In the genomic region with DNA sequence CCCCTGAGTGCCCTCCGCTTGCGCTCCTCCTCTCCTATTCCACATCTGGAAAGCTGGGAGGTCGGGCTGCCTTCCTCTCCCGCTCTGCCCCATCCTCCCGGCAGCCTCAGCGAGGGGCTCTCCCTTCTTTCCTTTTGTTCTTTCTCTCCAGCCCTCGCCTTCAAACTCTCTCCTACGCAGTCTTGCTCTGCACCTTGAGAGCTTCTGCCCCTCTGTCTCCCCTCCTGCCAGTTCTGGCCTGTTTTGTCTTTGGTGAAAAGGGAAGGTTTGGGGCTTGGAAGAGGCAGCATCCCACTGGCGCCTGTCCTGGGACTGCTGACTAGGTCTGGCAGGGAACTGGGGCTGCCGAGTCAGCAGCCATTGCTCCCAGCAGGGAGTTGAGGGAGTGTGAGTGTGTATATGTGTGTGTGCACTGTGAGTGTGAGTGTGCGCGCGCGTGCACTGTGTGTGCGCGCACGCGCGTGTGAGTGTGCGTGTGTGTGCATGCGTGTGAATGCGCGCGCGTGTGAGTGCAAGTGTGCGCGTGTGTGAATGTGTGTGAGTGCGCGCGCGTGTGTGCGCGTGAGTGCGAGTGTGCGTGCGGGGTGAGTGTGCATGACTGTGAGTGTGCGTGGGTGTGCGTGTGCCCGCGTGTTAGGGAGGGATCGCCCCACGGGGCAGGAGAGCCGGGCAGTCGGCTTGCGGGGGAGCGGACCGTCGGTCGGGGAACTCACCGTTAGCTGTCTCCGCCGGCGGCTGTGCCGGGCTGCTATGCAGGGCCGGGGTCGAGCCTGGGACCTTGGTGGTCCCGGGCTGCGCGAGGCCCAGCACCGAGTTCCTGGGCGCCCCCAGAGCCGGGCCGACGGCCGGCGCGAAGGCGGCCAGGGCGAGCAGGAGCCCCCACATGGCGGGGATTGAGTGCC, we compare ENCODE assay signal across 7 cellular contexts. TPM values are rescaled to one million over a fixed set of nuclear protein-coding genes. Genes with fewer than 3 reads are reported as not detected.
DNase-seq lines count a peak whose midpoint lies in the region; ATAC-seq and TF ChIP-seq lines count a peak whose summit lies in the region.

No MANE protein-coding gene starts in this region.

- H3K9me3 Mint-ChIP-seq in chondrocyte (ENCODE audit: low read depth) = no peaks in the 10 kb centered on the region

- DNase-seq in chondrocyte (ENCODE audit: low spot score) = no peak
- DNase-seq in central memory CD4-positive, alpha-beta T cell = no peak
- DNase-seq in NCI-H1694 treated with DMSO at 0.1 percent for 48 hours (lab: John Stamatoyannopoulos, UW) = no peak

- H3K36me3 Mint-ChIP-seq in chondrocyte (ENCODE audit: low read depth) = peaks cover 3% of the 10 kb centered on the region

- H3K36me3 ChIP-seq in muscle layer of colon (ENCODE audit: insufficient read depth, low read length) = no peaks in the 10 kb centered on the region

- no peak overlapping the region for H3K9ac ChIP-seq in muscle layer of colon (ENCODE audit: low read length)

- TF ChIP-seq CTCF in chondrocyte (IDR thresholded peaks at IDR 0.05) = no peak

- no peak overlapping the region for H3K27ac ChIP-seq in muscle layer of colon (ENCODE audit: low read depth, low read length)

- peaks cover 32% of the 10 kb centered on the region for H3K27me3 Mint-ChIP-seq in chondrocyte (ENCODE audit: low read depth)

- peak overlapping the region; percentile 3 for H3K27ac Mint-ChIP-seq in chondrocyte (ENCODE audit: unreplicated experiment)

- H3K4me3 ChIP-seq in muscle layer of colon (ENCODE audit: low read depth in 1 of 2, low read length in 2 of 2) = peak overlapping the region; percentile 14 to 49

- no peaks in the 10 kb centered on the region for H3K4me1 ChIP-seq in muscle layer of colon (ENCODE audit: insufficient read depth, low read length)

- peaks cover 5 to 51% of the 10 kb centered on the region in 2 donors for H3K27me3 ChIP-seq in muscle layer of colon (ENCODE audit: control insufficient read depth in 1 of 2, insufficient read depth in 2 of 2, low read length in 2 of 2)

- ATAC-seq in GM18907 (IDR thresholded peaks at IDR 0.05; ENCODE audit: unreplicated experiment) (peak; percentile 22), HG03432 (IDR thresholded peaks at IDR 0.05; ENCODE audit: unreplicated experiment) (peak; percentile 23), HG02970 (IDR thresholded peaks at IDR 0.05; ENCODE audit: low FRiP score, unreplicated experiment) (no peak)

- H3K4me3 Mint-ChIP-seq in chondrocyte (ENCODE audit: unreplicated experiment) = peak overlapping the region; percentile 87

- H3K9me3 ChIP-seq in muscle layer of colon (ENCODE audit: low read length) = no peaks in the 10 kb centered on the region

- peaks cover 16% of the 10 kb centered on the region for H3K4me1 Mint-ChIP-seq in chondrocyte (ENCODE audit: low read depth)

RNA-seq across cellular contexts. Expression of a gene that starts 0.5 kb away (rescaled TPM):
- 6.2 to 6.4 TPM (median 6.3 TPM) in 3 replicates for total RNA-seq in chondrocyte

RNA-seq across cellular contexts. Expression of a gene that starts 14.8 kb away (rescaled TPM):
- total RNA-seq in chondrocyte = not detected in 3 replicates

RNA-seq across cellular contexts. Expression of a gene that starts 16.2 kb away (rescaled TPM):
- total RNA-seq in chondrocyte = not detected in 3 replicates

RNA-seq across cellular contexts. Expression of a gene that starts 40.5 kb away (rescaled TPM):
- total RNA-seq in chondrocyte = 34.0 to 45.8 TPM (median 37.3 TPM) in 3 replicates

RNA-seq across cellular contexts. Expression of a gene that starts 40.6 kb away (rescaled TPM):
- total RNA-seq in chondrocyte = 29.9 to 40.7 TPM (median 32.7 TPM) in 3 replicates
